ENCODE assay signal across 1 cellular context in genomic region chr2:128321784-128322650, GRCh38.
TF ChIP-seq lines count a peak whose summit lies in the region.

No MANE protein-coding gene starts in this region.

TF ChIP-seq in HepG2, 621 proteins besides CTCF, POLR2A, EP300 and RAD21 (continued from another document and continues in another):
- no peak for TF ChIP-seq ZNF17 (CRISPR knock-in tag; IDR thresholded peaks at IDR 0.05)
- TF ChIP-seq SRSF1 (optimal IDR thresholded peaks at IDR 0.05; ENCODE audit: low read depth, low read length): peak; percentile 82
- peak; percentile 73 for TF ChIP-seq MAX (IDR thresholded peaks at IDR 0.05)
- no peak; the same call in 1 of the 2 replicates for TF ChIP-seq ZMYM3 (CRISPR knock-in tag; IDR thresholded peaks at IDR 0.05)
- TF ChIP-seq NCOA5 (CRISPR knock-in tag; IDR thresholded peaks at IDR 0.05): no peak
- TF ChIP-seq HIVEP1 (CRISPR knock-in tag; IDR thresholded peaks at IDR 0.05): peak; percentile 69; the same call in 1 of the 2 replicates
- no peak for TF ChIP-seq ZNF292 (CRISPR knock-in tag; IDR thresholded peaks at IDR 0.05; ENCODE audit: borderline replicate concordance, low read depth)
- TF ChIP-seq CHD2 (IDR thresholded peaks at IDR 0.05; ENCODE audit: low read depth, low read length): 0 out of 2 replicates have a peak, but pooled peaks have one; percentile 29
- no peak for TF ChIP-seq ZNF841 (CRISPR knock-in tag; IDR thresholded peaks at IDR 0.05; ENCODE audit: borderline replicate concordance)
- peak; percentile 37; the same call in 1 of the 2 replicates for TF ChIP-seq ZSCAN22 (CRISPR knock-in tag; IDR thresholded peaks at IDR 0.05)
- TF ChIP-seq RBAK (CRISPR knock-in tag; IDR thresholded peaks at IDR 0.05): no peak
- TF ChIP-seq MTA1 (CRISPR knock-in tag; IDR thresholded peaks at IDR 0.05; ENCODE audit: borderline replicate concordance): no peak; the same call in 1 of the 2 replicates
- no peak; the same call in 1 of the 2 replicates for TF ChIP-seq ZNF724P (CRISPR knock-in tag; IDR thresholded peaks at IDR 0.05; ENCODE audit: borderline replicate concordance)
- TF ChIP-seq ZNF570 (CRISPR knock-in tag; IDR thresholded peaks at IDR 0.05; ENCODE audit: borderline replicate concordance): no peak
- TF ChIP-seq SAFB2 (CRISPR knock-in tag; IDR thresholded peaks at IDR 0.05; ENCODE audit: borderline replicate concordance, low read depth): no peak; the same call in 1 of the 2 replicates
- peak; percentile 81; the same call in 1 of the 2 replicates for TF ChIP-seq SIN3A (IDR thresholded peaks at IDR 0.05; ENCODE audit: borderline replicate concordance, low read depth, low read length)
- TF ChIP-seq CCDC6 (CRISPR knock-in tag; IDR thresholded peaks at IDR 0.05): peak; percentile 91
- no peak for TF ChIP-seq ZNF350 (CRISPR knock-in tag; IDR thresholded peaks at IDR 0.05; ENCODE audit: borderline replicate concordance, low read depth)
- TF ChIP-seq ARHGAP35 (CRISPR knock-in tag; IDR thresholded peaks at IDR 0.05; ENCODE audit: borderline replicate concordance): peak; percentile 23; the same call in 1 of the 2 replicates
- TF ChIP-seq HNRNPUL1 (IDR thresholded peaks at IDR 0.05; ENCODE audit: low read depth, low read length): no peak
- no peak for TF ChIP-seq ZNF18 (CRISPR knock-in tag; IDR thresholded peaks at IDR 0.05; ENCODE audit: insufficient replicate concordance)
- peak; percentile 52; the same call in 1 of the 2 replicates for TF ChIP-seq GMEB1 (CRISPR knock-in tag; IDR thresholded peaks at IDR 0.05; ENCODE audit: borderline replicate concordance)
- TF ChIP-seq ZBTB2 (CRISPR knock-in tag; IDR thresholded peaks at IDR 0.05; ENCODE audit: low read depth): peak; percentile 36; the same call in 1 of the 2 replicates
- peak; percentile 42; the same call in 1 of the 2 replicates for TF ChIP-seq SMC3 (IDR thresholded peaks at IDR 0.05; ENCODE audit: low read length)
- no peak for TF ChIP-seq ZNF232 (CRISPR knock-in tag; IDR thresholded peaks at IDR 0.05; ENCODE audit: borderline replicate concordance)
- TF ChIP-seq ZNF563 (CRISPR knock-in tag; IDR thresholded peaks at IDR 0.05): no peak
- peak; percentile 57; the same call in 1 of the 2 replicates for TF ChIP-seq ZNF770 (CRISPR knock-in tag; IDR thresholded peaks at IDR 0.05)
- peak; percentile 89 for TF ChIP-seq SP4 (CRISPR knock-in tag; IDR thresholded peaks at IDR 0.05)
- TF ChIP-seq ZNF275 (CRISPR knock-in tag; IDR thresholded peaks at IDR 0.05; ENCODE audit: borderline replicate concordance): no peak
- TF ChIP-seq ZNF333 (CRISPR knock-in tag; IDR thresholded peaks at IDR 0.05; ENCODE audit: borderline replicate concordance): no peak; the same call in 1 of the 2 replicates
- TF ChIP-seq ZNF44 (CRISPR knock-in tag; IDR thresholded peaks at IDR 0.05): no peak; the same call in 1 of the 2 replicates
- TF ChIP-seq ELF1 (CRISPR knock-in tag; IDR thresholded peaks at IDR 0.05): no peak
- no peak for TF ChIP-seq HMGA1 (CRISPR knock-in tag; conservative IDR thresholded peaks at IDR 0.05)
- no peak for TF ChIP-seq REPIN1 (CRISPR knock-in tag; IDR thresholded peaks at IDR 0.05; ENCODE audit: borderline replicate concordance, low read depth)
- no peak for TF ChIP-seq FOXC1 (CRISPR knock-in tag; IDR thresholded peaks at IDR 0.05; ENCODE audit: borderline replicate concordance)
- 0 out of 2 replicates have a peak, but pooled peaks have one; percentile 79 for TF ChIP-seq FIP1L1 (IDR thresholded peaks at IDR 0.05; ENCODE audit: borderline replicate concordance, insufficient read depth, low read depth, low read length)
- no peak for TF ChIP-seq CREB3 (CRISPR knock-in tag; IDR thresholded peaks at IDR 0.05)
- no peak for TF ChIP-seq CENPT (CRISPR knock-in tag; IDR thresholded peaks at IDR 0.05; ENCODE audit: low read depth)
- no peak for TF ChIP-seq TEF (CRISPR knock-in tag; IDR thresholded peaks at IDR 0.05)
- peak; percentile 82; the same call in 1 of the 2 replicates for TF ChIP-seq ZNF431 (CRISPR knock-in tag; IDR thresholded peaks at IDR 0.05; ENCODE audit: borderline replicate concordance, low read depth)
- no peak for TF ChIP-seq ZNF616 (CRISPR knock-in tag; IDR thresholded peaks at IDR 0.05; ENCODE audit: low read depth)
- TF ChIP-seq HMG20A (CRISPR knock-in tag; IDR thresholded peaks at IDR 0.05; ENCODE audit: borderline replicate concordance): no peak
- TF ChIP-seq ATF4 (CRISPR knock-in tag; IDR thresholded peaks at IDR 0.05): no peak
- no peak for TF ChIP-seq ZC3H13 (CRISPR knock-in tag; IDR thresholded peaks at IDR 0.05)
- TF ChIP-seq NR1H2 (CRISPR knock-in tag; IDR thresholded peaks at IDR 0.05; ENCODE audit: borderline replicate concordance, low read depth): no peak
- 0 out of 2 replicates have a peak, but pooled peaks have one; percentile 21 for TF ChIP-seq PBX3 (CRISPR knock-in tag; IDR thresholded peaks at IDR 0.05; ENCODE audit: borderline replicate concordance)
- TF ChIP-seq ZNF768 (CRISPR knock-in tag; IDR thresholded peaks at IDR 0.05): no peak; the same call in 1 of the 2 replicates
- TF ChIP-seq ZNF567 (CRISPR knock-in tag; IDR thresholded peaks at IDR 0.05; ENCODE audit: borderline replicate concordance): no peak
- peak; percentile 69; the same call in 1 of the 2 replicates for TF ChIP-seq ZNF607 (CRISPR knock-in tag; IDR thresholded peaks at IDR 0.05; ENCODE audit: borderline replicate concordance)
- TF ChIP-seq UBTF (CRISPR knock-in tag; IDR thresholded peaks at IDR 0.05): peak; percentile 56; the same call in 1 of the 2 replicates
- peak; percentile 20; the same call in 1 of the 2 replicates for TF ChIP-seq ETV5 (CRISPR knock-in tag; IDR thresholded peaks at IDR 0.05; ENCODE audit: borderline replicate concordance)
- no peak for TF ChIP-seq SOX6 (IDR thresholded peaks at IDR 0.05)
- peak; percentile 53 for TF ChIP-seq SOX6 (CRISPR knock-in tag; IDR thresholded peaks at IDR 0.05)
- TF ChIP-seq RARG (CRISPR knock-in tag; IDR thresholded peaks at IDR 0.05; ENCODE audit: low read depth): no peak
- peak; percentile 9; the same call in 1 of the 2 replicates for TF ChIP-seq ZNF788 (CRISPR knock-in tag; IDR thresholded peaks at IDR 0.05; ENCODE audit: borderline replicate concordance)
- no peak; the same call in 1 of the 2 replicates for TF ChIP-seq ZNF124 (CRISPR knock-in tag; IDR thresholded peaks at IDR 0.05)
